Comparison of ENCODE assay signal across 9 cellular contexts in the genomic region with DNA sequence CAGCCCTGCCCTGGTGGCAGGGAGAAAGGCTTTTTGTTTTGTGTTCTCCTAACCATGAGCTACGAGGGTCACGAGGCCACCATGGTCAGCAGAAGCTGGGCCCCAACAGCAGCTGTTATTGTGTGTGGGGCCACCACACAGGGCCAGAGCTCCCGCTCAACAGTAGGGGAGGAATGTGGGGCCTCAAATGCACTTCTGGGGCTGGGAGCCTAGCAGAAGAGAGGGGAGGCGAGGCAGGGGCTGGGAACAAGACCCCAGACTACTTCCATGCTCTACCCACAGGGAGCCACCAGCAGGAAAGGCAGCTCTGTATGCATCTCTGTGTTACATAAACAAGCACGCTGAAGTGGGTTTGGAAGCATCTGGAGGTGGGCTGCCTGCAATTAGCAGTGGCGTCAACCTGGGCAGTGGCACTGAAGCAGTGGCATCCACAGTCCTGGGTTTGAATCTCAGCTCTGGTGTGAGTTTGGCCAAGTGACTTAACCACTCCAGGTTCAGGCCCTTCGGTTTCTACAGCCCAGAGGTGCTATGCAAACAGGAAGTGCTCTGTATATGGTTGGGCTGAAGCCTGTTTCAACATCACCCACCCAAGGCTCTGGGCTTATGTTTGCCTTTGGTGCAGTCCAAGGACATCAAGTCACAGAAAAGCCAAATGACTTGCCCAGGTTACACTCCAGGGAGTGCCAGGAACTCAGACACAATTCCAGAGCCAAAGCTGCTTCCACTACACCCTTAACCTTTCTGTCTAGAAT. TPM values are rescaled to one million over a fixed set of nuclear protein-coding genes. Genes with fewer than 3 reads are reported as not detected.
DNase-seq lines count a peak whose midpoint lies in the region; TF ChIP-seq lines count a peak whose summit lies in the region.
"Had no signal": no experiment of that assay in that cellular context is flagged by ENCODE, and none has a peak within 500 bp of the region (broad histone marks: within the 10 kb centered on the region; RNA-seq: fewer than 3 reads in every experiment).

No MANE protein-coding gene starts in this region.

- H3K9me3 ChIP-seq in mucosa of stomach (ENCODE audit: control insufficient read depth, low read length), result no peaks in the 10 kb centered on the region
- no peaks in the 10 kb centered on the region for H3K9me3 ChIP-seq in HAP-1

- DNase-seq in Ammon's horn (ENCODE audit: low spot score) (peak; percentile 93), NCI-H2029 treated with DMSO at 0.1 percent for 48 hours (lab: John Stamatoyannopoulos, UW) (peak; percentile 13), dorsolateral prefrontal cortex (peak in 9 of 10 donors; percentile 74 to 92 (median 86)), SK-N-DZ (ENCODE audit: low spot score) (no peak), HAP-1 (ENCODE audit: low spot score in 2 of 2) (no peak), NCI-H1417 treated with DMSO at 0.1 percent for 48 hours (lab: John Stamatoyannopoulos, UW) (no peak)
- DNase-seq in effector CD4-positive, alpha-beta T cell, result no peak
- DNase-seq: NCI-H2081 treated with DMSO at 0.1 percent for 48 hours had no signal

- H3K36me3 ChIP-seq in mucosa of stomach (ENCODE audit: control insufficient read depth, insufficient read depth, low read length), result no peaks in the 10 kb centered on the region
- no peaks in the 10 kb centered on the region for H3K36me3 ChIP-seq in HAP-1 (replicated peaks)

- peak overlapping the region; percentile 85 to 99 (median 96) for H3K27ac ChIP-seq in dorsolateral prefrontal cortex

- peak overlapping the region in 4 of 59 donors; percentile 5 to 25 (median 22) for H3K4me3 ChIP-seq in dorsolateral prefrontal cortex
- H3K4me3 ChIP-seq in mucosa of stomach (ENCODE audit: low read length), result no peak overlapping the region
- H3K4me3 ChIP-seq in HAP-1, result no peak overlapping the region

- peak in 10 of 56 donors; percentile 7 to 45 (median 24) for TF ChIP-seq CTCF in dorsolateral prefrontal cortex (IDR thresholded peaks at IDR 0.05 in 54 of 56, conservative IDR thresholded peaks at IDR 0.05 in 2 of 56; ENCODE audit: low read depth in 1 of 56, partially characterized antibody in 56 of 56)

- H3K4me1 ChIP-seq in mucosa of stomach (ENCODE audit: control insufficient read depth, insufficient read depth, low read length), result peaks cover 19% of the 10 kb centered on the region
- H3K4me1 ChIP-seq in HAP-1, result peaks cover 4% of the 10 kb centered on the region

- H3K27me3 ChIP-seq in dorsolateral prefrontal cortex, result no peaks in the 10 kb centered on the region
- H3K27me3 ChIP-seq in mucosa of stomach (ENCODE audit: control insufficient read depth, insufficient read depth, low read length), result no peaks in the 10 kb centered on the region
- no peaks in the 10 kb centered on the region for H3K27me3 ChIP-seq in HAP-1 (ENCODE audit: low read depth)

- in situ Hi-C loops in HAP-1 (cut with MboI; ENCODE audit: low sequenced_read_pairs), result no loop called here

- peak overlapping the region; percentile 38 for H3K9ac ChIP-seq in mucosa of stomach (ENCODE audit: low read length)

- intact Hi-C loops in dorsolateral prefrontal cortex (cut with DNase I), result loop anchor here in 1 of 2 donors (2.0 kb wide), 1 partner anchor 15 kb away; no protein-coding TSS in a partner anchor

RNA-seq across cellular contexts. Expression of a gene that starts 16.2 kb away (rescaled TPM):
- 100 to 1,000 TPM in 4 of 120 experiments, 10 to 100 TPM in 116; 20.7 to 126 (median 43.1) TPM for total RNA-seq in dorsolateral prefrontal cortex
- polyA plus RNA-seq in SK-N-DZ (2014; cell fraction: cytosol; rRNA removed), result 17.7 and 21.6 TPM in 2 replicates
- polyA plus RNA-seq in SK-N-DZ (2014; cell fraction: nucleus; rRNA removed), result 2.6 and 3.6 TPM in 2 replicates

RNA-seq across cellular contexts. Expression of a gene that starts 30.9 kb away (rescaled TPM):
- 1 to 10 TPM in 8 of 120 experiments, under 1 TPM in 77, not detected in 35; 0.12 to 2.1 (median 0.49) TPM for total RNA-seq in dorsolateral prefrontal cortex
- polyA plus RNA-seq in SK-N-DZ (2014; cell fraction: cytosol; rRNA removed), result not detected in 2 replicates
- polyA plus RNA-seq in SK-N-DZ (2014; cell fraction: nucleus; rRNA removed), result not detected in 2 replicates

RNA-seq across cellular contexts. Expression of a gene that starts 35.9 kb away (rescaled TPM):
- total RNA-seq in dorsolateral prefrontal cortex, result 10 to 100 TPM; 18.4 to 41.8 (median 27.7) TPM
- 18.7 and 22.4 TPM in 2 replicates for polyA plus RNA-seq in SK-N-DZ (2014; cell fraction: cytosol; rRNA removed)
- 39.2 and 53.2 TPM in 2 replicates for polyA plus RNA-seq in SK-N-DZ (2014; cell fraction: nucleus; rRNA removed)

Comparison
In these comparisons a context has a peak if more than half of its experiments do, and no peak if none do; other contexts are left out.
1. DNase-seq: peak in Ammon's horn (single experiment), NCI-H2029 treated with DMSO at 0.1 percent for 48 hours (single experiment) and dorsolateral prefrontal cortex (9 of 10); none in SK-N-DZ (single experiment), HAP-1 (0 of 2), effector CD4-positive, alpha-beta T cell (single experiment) and NCI-H1417 treated with DMSO at 0.1 percent for 48 hours (single experiment).